ENCODE assay signal across 8 cellular contexts in genomic region chr1:150999051-150999674, GRCh38. TPM values are rescaled to one million over a fixed set of nuclear protein-coding genes. Genes with fewer than 3 reads are reported as not detected.
A peak's percentile ranks its signal among the peaks of the same experiment; 100 is the strongest.
DNase-seq lines count a peak whose midpoint lies in the region; ATAC-seq and TF ChIP-seq lines count a peak whose summit lies in the region.
"Had no signal": no experiment of that assay in that cellular context is flagged by ENCODE, and none has a peak within 500 bp of the region (broad histone marks: within the 10 kb centered on the region; RNA-seq: fewer than 3 reads in every experiment).

No MANE protein-coding gene starts in this region.

- peaks cover 19% of the 10 kb centered on the region for H3K4me1 ChIP-seq in SJSA1 (replicated peaks)

- no peak for ATAC-seq in left lobe of liver
- ATAC-seq in GM21390 (IDR thresholded peaks at IDR 0.05; ENCODE audit: unreplicated experiment), result no peak

- no peaks in the 10 kb centered on the region; the same call in 1 of the 2 replicates for H3K36me3 ChIP-seq in SJSA1

- DNase-seq in GF-D8 (lab: John Stamatoyannopoulos, UW), result peak; percentile 46
- DNase-seq in SJSA1 (ENCODE audit: low read depth in 1 of 2, low spot score in 2 of 2), result peak; percentile 79 to 82
- peak; percentile 44 for DNase-seq in epithelial cell of esophagus (ENCODE audit: low read depth)
- peak; percentile 32 for DNase-seq in skeletal muscle cell (ENCODE audit: low read depth)
- DNase-seq in left lobe of liver (ENCODE audit: low spot score), result no peak
- no peak for DNase-seq in stimulated activated naive CD4-positive, alpha-beta T cell treated with Interleukin-2 at 50 U/mL for 16 hours (lab: John Stamatoyannopoulos, UW)
- DNase-seq: NCI-H510A treated with DMSO at 0.1 percent for 48 hours had no signal

- TF ChIP-seq CTCF in epithelial cell of esophagus (IDR thresholded peaks at IDR 0.05; ENCODE audit: insufficient read depth, low read depth, low read length, missing control alignments), result no peak

- H3K27ac ChIP-seq in SJSA1, result peak overlapping the region; percentile 87

- no peaks in the 10 kb centered on the region for H3K27me3 ChIP-seq in SJSA1 (replicated peaks)

- H3K9me3 ChIP-seq in SJSA1 (replicated peaks), result no peaks in the 10 kb centered on the region

- no peak overlapping the region for H3K4me3 ChIP-seq in SJSA1
- H3K4me3 ChIP-seq in epithelial cell of esophagus (ENCODE audit: low read length), result no peak overlapping the region
- no peak overlapping the region for H3K4me3 ChIP-seq in skeletal muscle cell (ENCODE audit: low read depth, low read length)

RNA-seq across cellular contexts. Expression of gene MINDY1, which starts 7.5 kb away (rescaled TPM):
- total RNA-seq in SJSA1 (2014; rRNA removed; shearing (Covaris generic)), result 5.9 and 6.6 TPM in 2 replicates
- total RNA-seq in left lobe of liver, result 23.3 TPM

RNA-seq across cellular contexts. Expression of gene PRUNE1, which starts 9.1 kb away (rescaled TPM):
- 8.1 and 22.3 TPM in 2 replicates for total RNA-seq in SJSA1 (2014; rRNA removed; shearing (Covaris generic))
- 12.2 TPM for total RNA-seq in left lobe of liver

RNA-seq across cellular contexts. Expression of gene ANXA9, which starts 17.1 kb away (rescaled TPM):
- 0.66 TPM in 1 of 2 replicates, not detected in the other for total RNA-seq in SJSA1 (2014; rRNA removed; shearing (Covaris generic))
- total RNA-seq in left lobe of liver, result 9.3 TPM

RNA-seq across cellular contexts. Expression of gene CERS2, which starts 24.5 kb away (rescaled TPM):
- 145 and 165 TPM in 2 replicates for total RNA-seq in SJSA1 (2014; rRNA removed; shearing (Covaris generic))
- total RNA-seq in left lobe of liver, result 425 TPM

RNA-seq across cellular contexts. Expression of gene BNIPL, which starts 37.2 kb away (rescaled TPM):
- total RNA-seq in SJSA1 (2014; rRNA removed; shearing (Covaris generic)), result 0.42 and 0.75 TPM in 2 replicates
- 1.6 TPM for total RNA-seq in left lobe of liver

Comparison
In these comparisons a context has a peak if more than half of its experiments do, and no peak if none do; other contexts are left out.
1. DNase-seq: peak in GF-D8 (single experiment), SJSA1 (2 of 2), epithelial cell of esophagus (single experiment) and skeletal muscle cell (single experiment); none in left lobe of liver (single experiment) and stimulated activated naive CD4-positive, alpha-beta T cell treated with Interleukin-2 at 50 U/mL for 16 hours (single experiment).